12 cellular contexts compared by ENCODE assay signal in the genomic region with DNA sequence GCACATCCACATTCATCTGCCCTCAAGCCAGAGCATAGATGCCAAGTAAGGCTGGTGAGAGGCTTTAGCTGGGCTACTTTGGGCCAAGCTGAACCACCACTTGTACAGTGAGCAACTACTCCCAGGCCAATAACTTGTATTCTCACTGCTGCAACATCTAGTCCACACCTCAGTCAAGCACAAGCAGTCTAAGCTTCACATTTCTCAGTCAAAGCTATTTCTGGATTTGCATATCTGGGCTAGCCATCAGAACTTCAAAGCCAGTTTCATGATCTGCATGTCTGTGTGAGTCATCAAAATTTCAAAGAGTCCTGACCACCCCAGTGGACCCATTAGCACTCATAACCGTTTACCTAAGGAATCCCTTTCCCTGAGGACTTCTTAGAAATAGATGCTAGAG.
A peak's percentile ranks its signal among the peaks of the same experiment; 100 is the strongest.
DNase-seq lines count a peak whose midpoint lies in the region; FAIRE-seq and TF ChIP-seq lines count a peak whose summit lies in the region.
"Had no signal": no experiment of that assay in that cellular context is flagged by ENCODE, and none has a peak within 500 bp of the region (broad histone marks: within the 10 kb centered on the region; RNA-seq: fewer than 3 reads in every experiment).

No MANE protein-coding gene starts in this region.

- no peak overlapping the region for H3K4me3 ChIP-seq in GM23248
- H3K4me3 ChIP-seq in cardiac muscle cell: no peak overlapping the region
- no peak overlapping the region for H3K4me3 ChIP-seq in uterus

- no peak for FAIRE-seq in frontal cortex (lab: Jason Lieb, UNC)
- FAIRE-seq: GM18507 had no signal

- H2AFZ ChIP-seq in GM23248: no peak overlapping the region

- intact Hi-C loops in uterus (cut with DNase I; ENCODE audit: low total_unique reads): no loop called here

- H3K9me3 ChIP-seq in GM23248 (ENCODE audit: low read depth) (no peaks in the 10 kb centered on the region), cardiac muscle cell (ENCODE audit: low read depth) (no peaks in the 10 kb centered on the region), uterus (no peaks in the 10 kb centered on the region)
- H3K9me3 ChIP-seq: BE2C had no signal

- TF ChIP-seq CTCF in cardiac muscle cell (IDR thresholded peaks at IDR 0.05; ENCODE audit: low read depth, low read length) (no peak), uterus (IDR thresholded peaks at IDR 0.05) (no peak)

- in situ Hi-C loops in GM23248 (cut with MboI): no loop called here
- in situ Hi-C loops in ACHN (cut with HindIII; ENCODE audit: low pct_ligation_motif_present, low pct_unique_long_range_greater_than_20kb, low sequenced_read_pairs): no loop called here

- 37 to 42% methylated on average over 1 of the region's 1 CpG for WGBS in GM23248 (ENCODE audit: low coverage in 1 of 2, low lambda C conversion rate in 2 of 2, missing lambda C conversion rate in 2 of 2), 2 experiments

- H3K4me1 ChIP-seq in GM23248 (ENCODE audit: insufficient read depth) (peaks cover 11% of the 10 kb centered on the region; the same call in 1 of the 2 replicates), cardiac muscle cell (ENCODE audit: low read depth) (peaks cover 12% of the 10 kb centered on the region), uterus (no peaks in the 10 kb centered on the region)
- H3K4me1 ChIP-seq: BE2C had no signal

- no peaks in the 10 kb centered on the region for H3K36me3 ChIP-seq in GM23248 (ENCODE audit: low read depth)
- peaks cover 17% of the 10 kb centered on the region for H3K36me3 ChIP-seq in cardiac muscle cell
- no peaks in the 10 kb centered on the region for H3K36me3 ChIP-seq in uterus
- H3K36me3 ChIP-seq: BE2C had no signal

- DNase-seq in DMS53 (lab: John Stamatoyannopoulos, UW): peak; percentile 48
- DNase-seq in GM23248: peak; percentile 52
- DNase-seq in M059J (ENCODE audit: low read depth): peak; percentile 91
- DNase-seq in cardiac muscle cell (ENCODE audit: low read depth in 1 of 2, low spot score in 1 of 2): peak in 1 of 2 donors; percentile 34
- DNase-seq in stimulated activated CD4-positive, alpha-beta T cell treated with anti-CD3 and anti-CD28 coated beads, Interleukin-15, amount 100 ng/mL, for 24 hours: no peak
- no peak for DNase-seq in uterus
- DNase-seq in frontal cortex (ENCODE audit: low spot score in 2 of 2): no peak
- DNase-seq in ACHN: no peak
- DNase-seq: activated CD4-positive, alpha-beta memory T cell treated with anti-CD3 and anti-CD28 coated beads, Interleukin-2, amount 10 ng/mL, durations not matched to agents 7 days and 5 days; BE2C; left colon had no signal

- H3K4me2 ChIP-seq in GM23248 (ENCODE audit: unreplicated experiment): no peak overlapping the region

- no peak overlapping the region for H3K27ac ChIP-seq in GM23248
- H3K27ac ChIP-seq in cardiac muscle cell: peak overlapping the region; percentile 70
- H3K27ac ChIP-seq in uterus: no peak overlapping the region

- H3K27me3 ChIP-seq in GM23248 (replicated peaks; ENCODE audit: insufficient read depth) (no peaks in the 10 kb centered on the region), cardiac muscle cell (no peaks in the 10 kb centered on the region), uterus (no peaks in the 10 kb centered on the region)
- H3K27me3 ChIP-seq: BE2C had no signal

- H3F3A ChIP-seq in GM23248 (ENCODE audit: insufficient read depth): peaks cover 12% of the 10 kb centered on the region; the same call in 1 of the 2 replicates

- H4K20me1 ChIP-seq in GM23248 (ENCODE audit: insufficient read depth): no peaks in the 10 kb centered on the region

- H3K9me2 ChIP-seq in GM23248 (ENCODE audit: insufficient read depth): no peaks in the 10 kb centered on the region

- no peak overlapping the region for H3K9ac ChIP-seq in GM23248

- TF ChIP-seq POLR2A in uterus (IDR thresholded peaks at IDR 0.05): no peak

- H3K79me2 ChIP-seq in GM23248 (ENCODE audit: insufficient read depth): no peaks in the 10 kb centered on the region

Comparison
In these comparisons a context has a peak if more than half of its experiments do, and no peak if none do; other contexts are left out.
1. DNase-seq: peak in DMS53 (single experiment), GM23248 (single experiment) and M059J (single experiment); none in stimulated activated CD4-positive, alpha-beta T cell treated with anti-CD3 and anti-CD28 coated beads, Interleukin-15, amount 100 ng/mL, for 24 hours (single experiment), uterus (0 of 2), frontal cortex (0 of 2) and ACHN (single experiment).